8 cellular contexts compared by ENCODE assay signal in genomic region chr15:38699633-38700230, GRCh38.
DNase-seq lines count a peak whose midpoint lies in the region; ATAC-seq and FAIRE-seq lines count a peak whose summit lies in the region.

No MANE protein-coding gene starts in this region.

- ATAC-seq in GM19372 (IDR thresholded peaks at IDR 0.05; ENCODE audit: low read depth, unreplicated experiment) = peak; percentile 49

- peak; percentile 25 for DNase-seq in COR-L47 (lab: John Stamatoyannopoulos, UW)
- DNase-seq in HTR-8/SVneo (ENCODE audit: insufficient read length, low spot score) = peak; percentile 51
- DNase-seq in SHP77 treated with DMSO at 0.1 percent for 48 hours (lab: John Stamatoyannopoulos, UW) = peak; percentile 11
- peak; percentile 72 for DNase-seq in activated naive CD4-positive, alpha-beta T cell treated with Interleukin-2 at 50 U/mL for 16 hours
- DNase-seq in glomerular visceral epithelial cell (ENCODE audit: extremely low spot score) = peak; percentile 63
- DNase-seq in putamen (ENCODE audit: low spot score) = peak; percentile 16
- no peak for DNase-seq in NCI-H187 treated with DMSO at 0.1 percent for 48 hours (lab: John Stamatoyannopoulos, UW)

- no peak for FAIRE-seq in HTR-8/SVneo (lab: Jason Lieb, UNC)
